ENCODE assay signal across 1 cellular context in genomic region chr12:116267948-116268347, GRCh38.
TF ChIP-seq lines count a peak whose summit lies in the region.

No MANE protein-coding gene starts in this region.

TF ChIP-seq in IMR-90, 13 proteins besides CTCF, POLR2A, EP300 and RAD21:
- TF ChIP-seq RFX5 (IDR thresholded peaks at IDR 0.05; ENCODE audit: low read depth, low read length) (no peak), NFE2L2 (IDR thresholded peaks at IDR 0.05; ENCODE audit: low read depth, low read length) (no peak), RCOR1 (IDR thresholded peaks at IDR 0.05; ENCODE audit: insufficient replicate concordance, low read length) (no peak), MXI1 (IDR thresholded peaks at IDR 0.05; ENCODE audit: borderline replicate concordance, low read depth, low read length) (no peak), MAFK (IDR thresholded peaks at IDR 0.05; ENCODE audit: low read depth, low read length) (no peak), ELK1 (IDR thresholded peaks at IDR 0.05; ENCODE audit: borderline replicate concordance, low read depth, low read length) (no peak), BHLHE40 (IDR thresholded peaks at IDR 0.05; ENCODE audit: low read depth, low read length) (no peak), USF2 (IDR thresholded peaks at IDR 0.05; ENCODE audit: low read depth, low read length) (no peak), MAZ (IDR thresholded peaks at IDR 0.05; ENCODE audit: borderline replicate concordance, low read depth, low read length) (no peak), FOS (IDR thresholded peaks at IDR 0.05; ENCODE audit: low read depth, low read length) (no peak)
